ENCODE assay signal across 8 cellular contexts in the genomic region with DNA sequence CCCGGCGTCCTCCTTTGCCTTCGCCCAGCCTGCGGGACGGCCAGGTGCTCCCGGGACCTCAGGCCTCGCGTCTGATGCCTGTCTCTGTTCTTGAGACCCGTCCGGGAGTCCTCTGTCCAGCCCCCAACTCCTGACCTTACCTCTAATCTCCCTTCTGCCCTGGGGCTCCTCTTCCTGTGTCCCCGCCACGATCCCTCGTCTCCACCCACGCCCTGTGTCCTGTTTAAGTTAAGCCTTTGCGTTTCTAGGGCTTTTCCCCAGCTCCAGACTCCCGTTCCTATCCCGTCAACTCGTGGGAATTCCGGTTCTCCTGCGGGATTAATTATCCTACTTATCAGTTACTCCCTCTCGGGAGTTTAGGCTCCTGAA. TPM values are rescaled to one million over a fixed set of nuclear protein-coding genes. Genes with fewer than 3 reads are reported as not detected.
DNase-seq lines count a peak whose midpoint lies in the region; ATAC-seq, FAIRE-seq and TF ChIP-seq lines count a peak whose summit lies in the region.

No MANE protein-coding gene starts in this region.

- H3K4me3 ChIP-seq in BJ (ENCODE audit: low read depth, low read length): peak overlapping the region; percentile 97
- H3K4me3 ChIP-seq in bronchial epithelial cell (ENCODE audit: low read depth, low read length): peak overlapping the region; percentile 91
- peak overlapping the region; percentile 91 for H3K4me3 ChIP-seq in mucosa of stomach (ENCODE audit: low read length)

- TF ChIP-seq CTCF in BJ (IDR thresholded peaks at IDR 0.05; ENCODE audit: insufficient read depth, low read depth, low read length) (no peak), bronchial epithelial cell (IDR thresholded peaks at IDR 0.05; ENCODE audit: insufficient read depth, low read length, severe bottlenecking) (no peak)

- H3K9ac ChIP-seq in mucosa of stomach (ENCODE audit: low read length): peak overlapping the region; percentile 95

- FAIRE-seq in bronchial epithelial cell (lab: Jason Lieb, UNC): no peak

- CTCF ChIA-PET in BJ (lab: Yijun Ruan, JAX): no interaction called here

- no peaks in the 10 kb centered on the region for H3K9me3 ChIP-seq in mucosa of stomach (ENCODE audit: control insufficient read depth, low read length)

- DNase-seq in BJ (ENCODE audit: low read depth): no peak
- DNase-seq in bronchial epithelial cell (ENCODE audit: low read depth): peak; percentile 23
- no peak for DNase-seq in NCI-H1694 treated with DMSO at 0.1 percent for 48 hours (lab: John Stamatoyannopoulos, UW)
- DNase-seq in glomerular visceral epithelial cell (ENCODE audit: extremely low spot score): no peak
- no peak for DNase-seq in AG08396 (ENCODE audit: low spot score)

- peaks cover 33% of the 10 kb centered on the region for H3K36me3 ChIP-seq in BJ (ENCODE audit: control insufficient read depth, insufficient read depth, low read length)
- peaks cover 22% of the 10 kb centered on the region for H3K36me3 ChIP-seq in bronchial epithelial cell (ENCODE audit: control insufficient read depth, insufficient read depth, low read length)
- peaks cover 29% of the 10 kb centered on the region for H3K36me3 ChIP-seq in mucosa of stomach (ENCODE audit: control insufficient read depth, insufficient read depth, low read length)

- H3K4me1 ChIP-seq in mucosa of stomach (ENCODE audit: control insufficient read depth, insufficient read depth, low read length): peaks cover 51% of the 10 kb centered on the region

- peak; percentile 14 for ATAC-seq in HG03432 (IDR thresholded peaks at IDR 0.05; ENCODE audit: unreplicated experiment)
- no peak for ATAC-seq in HG02885 (IDR thresholded peaks at IDR 0.05; ENCODE audit: poor library complexity, unreplicated experiment)

- POLR2A ChIA-PET in BJ (lab: Charles Lee): no interaction called here

- H3K27me3 ChIP-seq in BJ (ENCODE audit: control insufficient read depth, insufficient read depth, low read length) (no peaks in the 10 kb centered on the region), bronchial epithelial cell (ENCODE audit: control insufficient read depth, insufficient read depth, low read length) (no peaks in the 10 kb centered on the region), mucosa of stomach (ENCODE audit: control insufficient read depth, insufficient read depth, low read length) (no peaks in the 10 kb centered on the region)

RNA-seq across cellular contexts. Expression of a gene that starts 0.7 kb away (rescaled TPM):
- 23.5 and 39.5 TPM in 2 replicates for polyA plus RNA-seq in BJ (2011; rRNA removed)
- 21.0 and 28.0 TPM in 2 replicates for polyA minus RNA-seq in BJ (2011; rRNA and poly(A)+ RNA removed)
- total RNA-seq in bronchial epithelial cell: 26.3 and 37.8 TPM in 2 replicates

RNA-seq across cellular contexts. Expression of a gene that starts 13.9 kb away (rescaled TPM):
- polyA plus RNA-seq in BJ (2011; rRNA removed): 1.4 and 2.0 TPM in 2 replicates
- polyA minus RNA-seq in BJ (2011; rRNA and poly(A)+ RNA removed): 3.4 and 4.3 TPM in 2 replicates
- 6.5 and 15.0 TPM in 2 replicates for total RNA-seq in bronchial epithelial cell

RNA-seq across cellular contexts. Expression of a gene that starts 23.4 kb away (rescaled TPM):
- polyA plus RNA-seq in BJ (2011; rRNA removed): 22.5 and 24.7 TPM in 2 replicates
- 3.2 and 5.1 TPM in 2 replicates for polyA minus RNA-seq in BJ (2011; rRNA and poly(A)+ RNA removed)
- total RNA-seq in bronchial epithelial cell: 18.2 and 20.4 TPM in 2 replicates

RNA-seq across cellular contexts. Expression of a gene that starts 34.4 kb away (rescaled TPM):
- polyA plus RNA-seq in BJ (2011; rRNA removed): not detected in 2 replicates
- polyA minus RNA-seq in BJ (2011; rRNA and poly(A)+ RNA removed): not detected in 2 replicates
- 0.26 TPM in 1 of 2 replicates, not detected in the other for total RNA-seq in bronchial epithelial cell

RNA-seq across cellular contexts. Expression of a gene that starts 52.9 kb away (rescaled TPM):
- polyA plus RNA-seq in BJ (2011; rRNA removed): not detected in 2 replicates
- polyA minus RNA-seq in BJ (2011; rRNA and poly(A)+ RNA removed): not detected in 2 replicates
- total RNA-seq in bronchial epithelial cell: not detected in 2 replicates
